8 cellular contexts compared by ENCODE assay signal in genomic region chr19:1837625-1838105, GRCh38. TPM values are rescaled to one million over a fixed set of nuclear protein-coding genes. Genes with fewer than 3 reads are reported as not detected.
DNase-seq lines count a peak whose midpoint lies in the region; ATAC-seq and TF ChIP-seq lines count a peak whose summit lies in the region.

No MANE protein-coding gene starts in this region.

- no peak overlapping the region for H3K9ac ChIP-seq in neural cell (ENCODE audit: low read length)

- TF ChIP-seq RAD21 in neural cell (conservative IDR thresholded peaks at IDR 0.05) = peak; percentile 42

- peak overlapping the region in 1 of 2 donors; percentile 78 for H3K27ac Mint-ChIP-seq in effector memory CD8-positive, alpha-beta T cell

- H3K4me3 ChIP-seq in BJ (ENCODE audit: low read depth, low read length) (no peak overlapping the region), HL-60 (replicated peaks; ENCODE audit: insufficient read depth, low read length) (no peak overlapping the region), neural cell (ENCODE audit: low read length) (no peak overlapping the region)

- no peak overlapping the region for H3K4me3 Mint-ChIP-seq in effector memory CD8-positive, alpha-beta T cell

- H3K9me3 Mint-ChIP-seq in effector memory CD8-positive, alpha-beta T cell = no peaks in the 10 kb centered on the region

- H3K36me3 Mint-ChIP-seq in effector memory CD8-positive, alpha-beta T cell (ENCODE audit: insufficient read depth) = peaks cover 53% of the 10 kb centered on the region

- H3K4me1 Mint-ChIP-seq in effector memory CD8-positive, alpha-beta T cell (ENCODE audit: low read depth in 2 of 2) = peaks cover 35 to 41% of the 10 kb centered on the region in 2 donors

- H3K27ac ChIP-seq in HL-60 (replicated peaks) (no peak overlapping the region), neural cell (ENCODE audit: low read length) (no peak overlapping the region)

- POLR2A ChIA-PET in BJ (lab: Charles Lee) = no interaction called here

- H3K4me2 ChIP-seq in neural cell (ENCODE audit: low read length) = no peak overlapping the region

- no peaks in the 10 kb centered on the region for H3K79me2 ChIP-seq in neural cell (replicated peaks; ENCODE audit: insufficient read depth, low read length)

- no peaks in the 10 kb centered on the region for H3K9me3 ChIP-seq in neural cell (ENCODE audit: low read length)

- TF ChIP-seq CTCF in BJ (IDR thresholded peaks at IDR 0.05; ENCODE audit: insufficient read depth, low read depth, low read length) (peak; percentile 99), HL-60 (IDR thresholded peaks at IDR 0.05; ENCODE audit: insufficient read depth, low read length) (peak; percentile 71), neural cell (IDR thresholded peaks at IDR 0.05; ENCODE audit: poor library complexity, severe bottlenecking) (peak; percentile 82)

- CTCF ChIA-PET in BJ (lab: Yijun Ruan, JAX) = interaction anchor here (0.6 to 7.8 kb wide), 24 partner anchors 9 to 291 kb away, joined by 3 to 79 read pairs (median 5); partner anchors contain the start of gene REXO1

- H3K9me2 ChIP-seq in neural cell (ENCODE audit: insufficient read depth, low read length) = no peaks in the 10 kb centered on the region

- no peak for DNase-seq in BJ (ENCODE audit: low read depth)
- DNase-seq in HL-60 (ENCODE audit: low read depth in 1 of 2, low spot score in 1 of 2) = peak in 1 of 2 experiments; percentile 44
- DNase-seq in activated CD4-positive, alpha-beta T cell treated with anti-CD3 and anti-CD28 coated beads, Interleukin-2, amount 50 U/mL, for 1 hour = peak; percentile 62
- DNase-seq in effector memory CD8-positive, alpha-beta T cell = peak; percentile 61 to 70 (median 67)
- no peak for DNase-seq in HPDE6-E6E7 (ENCODE audit: extremely low spot score)

- no peaks in the 10 kb centered on the region for H3K27me3 Mint-ChIP-seq in effector memory CD8-positive, alpha-beta T cell

- no peaks in the 10 kb centered on the region for H3K27me3 ChIP-seq in BJ (ENCODE audit: control insufficient read depth, insufficient read depth, low read length)
- no peaks in the 10 kb centered on the region for H3K27me3 ChIP-seq in HL-60 (ENCODE audit: insufficient read depth, poor library complexity, severe bottlenecking)
- H3K27me3 ChIP-seq in neural cell (ENCODE audit: insufficient read depth, low read depth, low read length) = no peaks in the 10 kb centered on the region

- no peaks in the 10 kb centered on the region for H3F3A ChIP-seq in neural cell (ENCODE audit: insufficient read depth, low read length, poor library complexity, severe bottlenecking)

- TF ChIP-seq EP300 in neural cell (conservative IDR thresholded peaks at IDR 0.05; ENCODE audit: poor library complexity, severe bottlenecking) = no peak

- H2AFZ ChIP-seq in neural cell (ENCODE audit: low read depth, low read length) = no peak overlapping the region

- no peaks in the 10 kb centered on the region for H4K20me1 ChIP-seq in neural cell (ENCODE audit: insufficient read depth)

- ATAC-seq in effector memory CD8-positive, alpha-beta T cell (replicated peaks) = peak; percentile 75
- ATAC-seq in GM19023 (IDR thresholded peaks at IDR 0.05; ENCODE audit: unreplicated experiment) (no peak), HG03045 (IDR thresholded peaks at IDR 0.05; ENCODE audit: unreplicated experiment) (no peak)

- H3K36me3 ChIP-seq in BJ (ENCODE audit: control insufficient read depth, insufficient read depth, low read length) (peaks cover 3% of the 10 kb centered on the region), neural cell (ENCODE audit: insufficient read depth, low read length) (no peaks in the 10 kb centered on the region)

TF ChIP-seq in neural cell, 6 proteins besides CTCF, POLR2A, EP300 and RAD21:
- TF ChIP-seq MXI1 (conservative IDR thresholded peaks at IDR 0.05; ENCODE audit: poor library complexity, severe bottlenecking) (no peak), SMC3 (conservative IDR thresholded peaks at IDR 0.05; ENCODE audit: poor library complexity) (peak; percentile 53), EZH2 (IDR thresholded peaks at IDR 0.05; ENCODE audit: borderline replicate concordance, insufficient read depth, low read length, poor library complexity, severe bottlenecking) (no peak)
TF ChIP-seq in neural cell: peak in this region for 1.

RNA-seq across cellular contexts. Expression of gene REXO1, which starts 10.6 kb away (rescaled TPM):
- 4.6 and 11.0 TPM in 2 replicates for polyA plus RNA-seq in BJ (2011; rRNA removed)
- polyA minus RNA-seq in BJ (2011; rRNA and poly(A)+ RNA removed) = 10.8 and 12.1 TPM in 2 replicates
- polyA plus RNA-seq in neural cell = 9.2 and 18.5 TPM in 2 replicates
- 14.6 and 20.7 TPM in 2 replicates for polyA minus RNA-seq in neural cell

RNA-seq across cellular contexts. Expression of gene ATP8B3, which starts 25.6 kb away (rescaled TPM):
- polyA plus RNA-seq in BJ (2011; rRNA removed) (2.7 and 4.6 TPM in 2 replicates), neural cell (0.74 and 1.5 TPM in 2 replicates)
- 2.9 and 3.9 TPM in 2 replicates for polyA minus RNA-seq in BJ (2011; rRNA and poly(A)+ RNA removed)
- polyA minus RNA-seq in neural cell = not detected in 2 replicates

RNA-seq across cellular contexts. Expression of gene KLF16, which starts 25.7 kb away (rescaled TPM):
- polyA plus RNA-seq in BJ (2011; rRNA removed) (3.7 and 5.7 TPM in 2 replicates), neural cell (2.2 and 3.5 TPM in 2 replicates)
- 2.3 and 3.2 TPM in 2 replicates for polyA minus RNA-seq in BJ (2011; rRNA and poly(A)+ RNA removed)
- polyA minus RNA-seq in neural cell = 1.3 and 5.6 TPM in 2 replicates

RNA-seq across cellular contexts. Expression of gene ABHD17A, which starts 47.6 kb away (rescaled TPM):
- 34.3 and 48.8 TPM in 2 replicates for polyA plus RNA-seq in BJ (2011; rRNA removed)
- 8.5 and 10.0 TPM in 2 replicates for polyA minus RNA-seq in BJ (2011; rRNA and poly(A)+ RNA removed)
- polyA plus RNA-seq in neural cell = 116 and 140 TPM in 2 replicates
- 49.9 and 68.2 TPM in 2 replicates for polyA minus RNA-seq in neural cell

Comparison
In these comparisons a context has a peak if more than half of its experiments do, and no peak if none do; other contexts are left out.
1. DNase-seq: peak in activated CD4-positive, alpha-beta T cell treated with anti-CD3 and anti-CD28 coated beads, Interleukin-2, amount 50 U/mL, for 1 hour (single experiment) and effector memory CD8-positive, alpha-beta T cell (3 of 3); none in BJ (single experiment) and HPDE6-E6E7 (single experiment).
2. Peak in every context shown above with its lines, with median percentiles within 50 percentile points of each other: CTCF ChIP-seq.